ENCODE assay signal across 21 cellular contexts in the genomic region with DNA sequence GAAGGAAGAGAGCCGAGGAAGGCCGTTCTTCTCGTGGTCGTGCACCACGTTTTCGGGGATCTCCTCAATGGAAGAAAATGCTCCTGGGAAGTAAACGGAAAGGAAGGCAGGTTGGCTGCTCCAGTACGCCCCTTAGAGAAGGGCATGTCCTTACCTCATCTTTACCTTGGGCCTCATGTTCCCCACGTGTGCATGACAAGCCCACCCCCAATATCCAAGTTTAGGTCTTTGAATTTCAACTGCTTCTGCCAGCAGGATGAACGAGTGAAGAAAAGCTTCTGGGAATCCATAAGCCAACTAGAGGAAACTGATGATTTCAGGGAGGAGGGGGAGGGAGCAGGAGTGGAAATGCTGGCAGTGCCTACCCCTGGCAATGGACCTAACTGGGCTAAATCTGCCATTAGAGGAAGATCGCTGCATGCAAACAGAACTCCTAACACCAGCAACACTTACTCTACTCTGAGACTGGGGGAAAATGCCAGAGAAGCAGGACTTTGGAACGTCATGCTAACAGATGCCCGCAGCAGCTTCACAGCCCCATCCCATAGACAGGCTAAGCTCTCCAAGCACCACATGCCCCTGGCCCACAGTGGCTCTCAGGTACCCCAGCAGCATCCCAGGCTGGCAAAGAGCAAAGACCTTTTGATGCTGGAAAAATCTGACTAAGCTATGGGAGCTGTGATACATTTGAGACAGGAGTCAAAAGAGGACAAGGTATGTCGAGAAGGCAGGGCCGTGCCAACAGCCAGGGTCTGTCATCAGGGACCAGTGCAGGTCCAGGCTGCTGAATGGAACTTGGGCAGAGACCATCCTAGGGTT. TPM values are rescaled to one million over a fixed set of nuclear protein-coding genes. Genes with fewer than 3 reads are reported as not detected.
DNase-seq lines count a peak whose midpoint lies in the region; ATAC-seq, FAIRE-seq and TF ChIP-seq lines count a peak whose summit lies in the region.
"Had no signal": no experiment of that assay in that cellular context is flagged by ENCODE, and none has a peak within 500 bp of the region (broad histone marks: within the 10 kb centered on the region; RNA-seq: fewer than 3 reads in every experiment).

No MANE protein-coding gene starts in this region.

- H3K27me3 ChIP-seq in Karpas-422 (ENCODE audit: low read length) (no peaks in the 10 kb centered on the region), GM12878 (replicated peaks in 1 of 2; ENCODE audit: control insufficient read depth in 2 of 2, insufficient read depth in 2 of 2, low read length in 1 of 2) (no peaks in the 10 kb centered on the region), spleen (replicated peaks in 1 of 7) (no peaks in the 10 kb centered on the region)
- H3K27me3 ChIP-seq: BLaER1 treated with 17β-estradiol and CSF1 and Interleukin-3, amounts not matched to agents 10 nM and 100 nM had no signal

- H3K9me2 ChIP-seq in Karpas-422 (replicated peaks; ENCODE audit: insufficient read depth, low read length), result no peaks in the 10 kb centered on the region
- H3K9me2 ChIP-seq: SK-N-SH had no signal

- intact Hi-C loops in GM12878 (cut with micrococcal nuclease; ENCODE audit: unreplicated experiment) (loop anchor here (2.0 kb wide), 2 partner anchors 21 to 167 kb away; a partner anchor contains a TSS), spleen (cut with DNase I; ENCODE audit: low total_unique reads) (no loop called here)

- H3K36me3 ChIP-seq in Karpas-422 (ENCODE audit: insufficient read depth, low read length) (no peaks in the 10 kb centered on the region), GM12878 (ENCODE audit: control insufficient read depth in 2 of 2, insufficient read depth in 2 of 2, low read length in 1 of 2) (peaks cover 2 to 8% of the 10 kb centered on the region in 2 experiments; a peak in 3 of 4 replicates), spleen (peaks cover 0 to 61% (median 17%) of the 10 kb centered on the region in 6 donors)

- no peak; the same call in 1 of the 2 replicates for TF ChIP-seq POLR2A in GM12891 (IDR thresholded peaks at IDR 0.05; ENCODE audit: low read depth, low read length)
- no peak for TF ChIP-seq POLR2A in GM12878 (IDR thresholded peaks at IDR 0.05; ENCODE audit: low read depth, low read length)
- no peak for TF ChIP-seq POLR2A in spleen (IDR thresholded peaks at IDR 0.05)

- TF ChIP-seq CTCF in GM12878 (IDR thresholded peaks at IDR 0.05 in 2 of 3, conservative IDR thresholded peaks at IDR 0.05 in 1 of 3; ENCODE audit: control insufficient read depth in 2 of 3, extremely low read depth in 1 of 3, insufficient read depth in 1 of 3, low read depth in 3 of 3, low read length in 3 of 3) (no peak), spleen (IDR thresholded peaks at IDR 0.05 in 8 of 11, conservative IDR thresholded peaks at IDR 0.05 in 3 of 11) (no peak)

- DNase-seq in GM12891 (ENCODE audit: insufficient read length, low spot score) (no peak), Karpas-422 (no peak), GM12878 (ENCODE audit: low read depth, low spot score) (no peak), spleen (peak; percentile 57), NCI-H82 treated with DMSO at 0.1 percent for 48 hours (lab: John Stamatoyannopoulos, UW; ENCODE audit: unreplicated experiment) (no peak)
- DNase-seq in activated CD4-positive, CD25-positive, alpha-beta regulatory T cell treated with anti-CD3 and anti-CD28 coated beads, Interleukin-2, amount 50 U/mL, for 72 hours, result no peak
- DNase-seq: Caco-2; CD4-positive, alpha-beta memory T cell; DMS 273 treated with DMSO at 0.1 percent for 48 hours; DMS79 treated with DMSO at 0.1 percent for 48 hours; Kasumi-1; NCI-H1694; NCI-H2081; NCI-H2171; NCI-H524 treated with DMSO at 0.1 percent for 48 hours; NCI-H82; SHP77 treated with DMSO at 0.1 percent for 48 hours had no signal

- H4K20me1 ChIP-seq in Karpas-422 (ENCODE audit: insufficient read depth, low read depth, low read length) (no peaks in the 10 kb centered on the region), GM12878 (ENCODE audit: control insufficient read depth, insufficient read depth) (no peaks in the 10 kb centered on the region)

- peaks cover 30% of the 10 kb centered on the region for H3K4me1 ChIP-seq in Karpas-422 (ENCODE audit: low read length)
- H3K4me1 ChIP-seq in GM12878 (ENCODE audit: control insufficient read depth, insufficient read depth, low read length), result peaks cover 26% of the 10 kb centered on the region
- H3K4me1 ChIP-seq in spleen, result peaks cover 0 to 21% (median 0%) of the 10 kb centered on the region in 6 donors
- H3K4me1 ChIP-seq: Caco-2 had no signal

- RAD21 ChIA-PET in GM12878 (lab: Charles Lee; ENCODE audit: unreplicated experiment), result interaction anchor here (1.3 to 4.7 kb wide), 4 partner anchors 14 to 20 kb away, joined by 4 to 40 read pairs (median 10); a partner anchor contains a TSS

- H3K79me2 ChIP-seq in Karpas-422 (ENCODE audit: low read length), result no peaks in the 10 kb centered on the region
- no peaks in the 10 kb centered on the region for H3K79me2 ChIP-seq in GM12878 (ENCODE audit: control insufficient read depth, insufficient read depth, low read length)

- H2AFZ ChIP-seq in Karpas-422 (ENCODE audit: low read length) (no peak overlapping the region), GM12878 (ENCODE audit: control insufficient read depth, low read depth, low read length) (peak overlapping the region; percentile 68)

- no TSS peak for BruUV-seq in GM12878 (replicated peaks; lab: Mats Ljungman, UMichigan)

- no peaks in the 10 kb centered on the region for H3K9me3 ChIP-seq in Karpas-422 (ENCODE audit: low read length)
- no peaks in the 10 kb centered on the region for H3K9me3 ChIP-seq in GM12878 (replicated peaks; ENCODE audit: control insufficient read depth, insufficient read depth, low read length)
- no peaks in the 10 kb centered on the region for H3K9me3 ChIP-seq in spleen
- H3K9me3 ChIP-seq: BLaER1 treated with 17β-estradiol and CSF1 and Interleukin-3, amounts not matched to agents 10 nM and 100 nM; Caco-2; SK-N-SH had no signal

- H3K4me3 ChIP-seq in Karpas-422 (ENCODE audit: low read length), result 0 out of 2 replicates have a peak overlapping the region, but pooled peaks have one; percentile 32
- H3K4me3 ChIP-seq in GM12878, result peak overlapping the region; percentile 9; the same call in 1 of the 2 replicates
- no peak overlapping the region for H3K4me3 ChIP-seq in spleen
- H3K4me3 ChIP-seq: BLaER1 treated with 17β-estradiol and CSF1 and Interleukin-3, amounts not matched to agents 10 nM and 100 nM had no signal

- in situ Hi-C loops in GM12878 (cut with MboI), result no loop called here

- SMC1A ChIA-PET in GM12878 (lab: Charles Lee; ENCODE audit: uncharacterized antibody, unreplicated experiment), result interaction anchor here (0.7 to 3.9 kb wide), 8 partner anchors 13 to 670 kb away, joined by 3 to 20 read pairs (median 4); a partner anchor contains a TSS

- peak overlapping the region; percentile 59 for H3K4me2 ChIP-seq in Karpas-422 (ENCODE audit: low read depth, low read length, poor library complexity, severe bottlenecking)
- H3K4me2 ChIP-seq in GM12878 (ENCODE audit: control insufficient read depth, insufficient read depth), result peak overlapping the region; percentile 96
- H3K4me2 ChIP-seq: BLaER1 treated with 17β-estradiol and CSF1 and Interleukin-3, amounts not matched to agents 10 nM and 100 nM; SK-N-SH had no signal

- POLR2A ChIA-PET in GM12878 (lab: Charles Lee), result interaction anchor here (0.6 to 3.8 kb wide), 4 partner anchors 16 to 221 kb away, joined by 3 to 22 read pairs (median 7); a partner anchor contains a TSS

- peak overlapping the region; percentile 82 for H3K27ac ChIP-seq in Karpas-422 (ENCODE audit: low read length)
- peak overlapping the region; percentile 81 for H3K27ac ChIP-seq in GM12878 (ENCODE audit: control insufficient read depth, insufficient read depth)
- peak overlapping the region in 3 of 8 donors; percentile 9 to 35 (median 17) for H3K27ac ChIP-seq in spleen
- H3K27ac ChIP-seq: BLaER1 treated with 17β-estradiol and CSF1 and Interleukin-3, amounts not matched to agents 10 nM and 100 nM; RWPE1 had no signal

- no peak for TF ChIP-seq RAD21 in GM12878 (IDR thresholded peaks at IDR 0.05; ENCODE audit: insufficient read depth, low read depth, low read length)

- H3K9ac ChIP-seq in Karpas-422 (ENCODE audit: low read length) (peak overlapping the region; percentile 40; the same call in 1 of the 2 replicates), GM12878 (ENCODE audit: control insufficient read depth, insufficient read depth, low read length) (peak overlapping the region; percentile 42; the same call in 1 of the 2 replicates)
- H3K9ac ChIP-seq: BLaER1 treated with 17β-estradiol and CSF1 and Interleukin-3, amounts not matched to agents 10 nM and 100 nM; SK-N-SH had no signal

- FAIRE-seq in GM12891 (lab: Jason Lieb, UNC) (peak; percentile 79), GM12878 (lab: Jason Lieb, UNC) (no peak)

- ATAC-seq in GM12878 (no peak), GM21423 (IDR thresholded peaks at IDR 0.05; ENCODE audit: unreplicated experiment) (no peak)

- peak in 1 of 2 experiments; percentile 6; a peak in 1 of 4 replicates for TF ChIP-seq EP300 in GM12878 (IDR thresholded peaks at IDR 0.05; ENCODE audit: borderline replicate concordance in 1 of 2, control insufficient read depth in 1 of 2, low read depth in 2 of 2, low read length in 2 of 2)

- CTCF ChIA-PET in GM12878 (lab: Yijun Ruan, JAX), result interaction anchor here (0.9 to 7.6 kb wide), 7 partner anchors 12 to 133 kb away, joined by 3 to 46 read pairs (median 8); no protein-coding TSS in a partner anchor

- WGBS in GM12878 (ENCODE audit: insufficient coverage, insufficient replicate concordance, low lambda C conversion rate, missing lambda C conversion rate), result 30% methylated on average over 15 of the region's 15 CpGs
- WGBS in spleen, 5 donors, result 80 to 90% (median 83%) methylated on average over 15 of the region's 15 CpGs

RNA-seq across cellular contexts. Expression of a gene that starts 21.7 kb away (rescaled TPM):
- 9.6 TPM for polyA plus RNA-seq in GM12891 (2012; ENCODE audit: low read depth, missing spikeins)
- 22.6 and 28.7 TPM in 2 replicates for total RNA-seq in Karpas-422 (2014; rRNA removed; shearing (Covaris generic); ENCODE audit: low replicate concordance)
- 35.4 and 42.7 TPM in 2 replicates for total RNA-seq in GM12878 (2013; cell fraction: nucleolus; rRNA removed)
- total RNA-seq in GM12878 (2014; rRNA removed), result 17.4 and 19.6 TPM in 2 replicates
- total RNA-seq in GM12878 (2014; rRNA removed; fragmentation: Illumina TruSeq; extraction: Trizol), result 14.3 and 15.7 TPM in 2 replicates
- total RNA-seq in GM12878 (2021), result 15.7 and 17.8 TPM in 2 replicates
- polyA plus RNA-seq in GM12878 (2011; ENCODE audit: low read depth), result 8.2 TPM
- 16.8 and 19.7 TPM in 2 replicates for polyA plus RNA-seq in GM12878 (2011; rRNA removed)
- 16.8 and 18.0 TPM in 2 replicates for polyA plus RNA-seq in GM12878 (2011; cell fraction: cytosol; rRNA removed)
- polyA plus RNA-seq in GM12878 (2011; cell fraction: nucleus; rRNA removed), result 20.7 and 21.6 TPM in 2 replicates
- 8.8 and 9.1 TPM in 2 replicates for polyA plus RNA-seq in GM12878 (2012)
- polyA plus RNA-seq in GM12878 (2014; fragmentation: Illumina TruSeq; extraction: Trizol), result 22.5 and 26.9 TPM in 2 replicates
- 1 to 10 TPM; 2.0 to 2.4 TPM for polyA plus RNA-seq in GM12878 (2014; fragmentation: Nextera tagmentation; extraction: Ambion mirVana)
- 17.7 and 17.9 TPM in 2 replicates for polyA plus RNA-seq in GM12878 (2014; rRNA removed)
- 10 to 100 TPM; 11.0 to 11.4 TPM for polyA plus RNA-seq in GM12878 (2016; fragmentation: Nextera tagmentation; extraction: Ambion mirVana)
- 21.5 and 25.5 TPM in 2 replicates for polyA minus RNA-seq in GM12878 (2011; rRNA and poly(A)+ RNA removed)
- 3.7 and 8.1 TPM in 2 replicates for polyA minus RNA-seq in GM12878 (2011; cell fraction: cytosol; rRNA and poly(A)+ RNA removed)
- polyA minus RNA-seq in GM12878 (2011; cell fraction: nucleus; rRNA and poly(A)+ RNA removed), result 11.1 and 18.8 TPM in 2 replicates
- total RNA-seq in spleen, result 1 to 10 TPM; 4.7 to 9.7 (median 6.9) TPM
- 1 to 10 TPM; 4.0 to 5.7 (median 5.4) TPM for polyA plus RNA-seq in spleen
- total RNA-seq: Caco-2 had no signal

Comparison
In these comparisons a context has a peak if more than half of its experiments do, and no peak if none do; other contexts are left out.
1. H3K4me3 ChIP-seq: peak in Karpas-422 (single experiment) and GM12878 (single experiment); none in spleen (0 of 8).